ENCODE assay signal across 8 cellular contexts in genomic region chr12:113184900-113185179, GRCh38. TPM values are rescaled to one million over a fixed set of nuclear protein-coding genes. Genes with fewer than 3 reads are reported as not detected.
DNase-seq lines count a peak whose midpoint lies in the region; ATAC-seq and TF ChIP-seq lines count a peak whose summit lies in the region.

No MANE protein-coding gene starts in this region.

- H3K9ac ChIP-seq in NT2/D1 (ENCODE audit: insufficient read length, low read depth), result peak overlapping the region; percentile 99

- peaks cover 60% of the 10 kb centered on the region for H3K36me3 ChIP-seq in NT2/D1 (ENCODE audit: insufficient read depth, insufficient read length, low read length)

- H3K9me3 Mint-ChIP-seq in endothelial cell (ENCODE audit: unreplicated experiment), result no peaks in the 10 kb centered on the region

- peaks cover 6% of the 10 kb centered on the region for H3K4me1 ChIP-seq in NT2/D1 (ENCODE audit: insufficient read depth, insufficient read length)

- H3K4me1 Mint-ChIP-seq in endothelial cell (ENCODE audit: unreplicated experiment), result peaks cover 11% of the 10 kb centered on the region

- peak; percentile 82 for ATAC-seq in GM19467 (IDR thresholded peaks at IDR 0.05; ENCODE audit: unreplicated experiment)

- H3K27me3 Mint-ChIP-seq in endothelial cell (ENCODE audit: unreplicated experiment), result peaks cover 4% of the 10 kb centered on the region

- no peaks in the 10 kb centered on the region for H3K9me3 ChIP-seq in NT2/D1 (ENCODE audit: insufficient read depth, low read length)

- no peak for TF ChIP-seq CTCF in endothelial cell (IDR thresholded peaks at IDR 0.05; ENCODE audit: unreplicated experiment)

- peak overlapping the region; percentile 75 for H3K27ac Mint-ChIP-seq in endothelial cell (ENCODE audit: unreplicated experiment)

- DNase-seq in CMK (ENCODE audit: low read depth) (peak; percentile 75), HS-5 (ENCODE audit: low read depth) (peak; percentile 85), NT2/D1 (ENCODE audit: low read depth, low spot score) (peak; percentile 84), endothelial cell (ENCODE audit: low spot score) (peak; percentile 86), midbrain (lab: John Stamatoyannopoulos, UW) (peak; percentile 77)
- peak; percentile 73 for DNase-seq in activated CD8-positive, alpha-beta memory T cell treated with anti-CD3 and anti-CD28 coated beads, Interleukin-2, amount 50 U/mL, for 24 hours (ENCODE audit: extremely low read depth)
- peak; percentile 77 to 82 for DNase-seq in stimulated activated CD8-positive, alpha-beta memory T cell treated with anti-CD3 and anti-CD28 coated beads, Interleukin-15, amount 100 ng/mL, for 48 hours (ENCODE audit: low read depth in 2 of 2)

- H3K4me3 Mint-ChIP-seq in endothelial cell (ENCODE audit: unreplicated experiment), result peak overlapping the region; percentile 95

- H3K4me3 ChIP-seq in NT2/D1 (ENCODE audit: insufficient read length, low read depth), result peak overlapping the region; percentile 98

- H3K36me3 Mint-ChIP-seq in endothelial cell (ENCODE audit: low read depth, unreplicated experiment), result peaks cover 17% of the 10 kb centered on the region

- no peaks in the 10 kb centered on the region for H3K27me3 ChIP-seq in NT2/D1 (ENCODE audit: insufficient read depth, insufficient read length)

RNA-seq across cellular contexts. Expression of gene DDX54, which starts 0.4 kb away (rescaled TPM):
- total RNA-seq in endothelial cell (ENCODE audit: unreplicated experiment), result 47.5 TPM

RNA-seq across cellular contexts. Expression of gene RITA1, which starts 0.7 kb away (rescaled TPM):
- total RNA-seq in endothelial cell (ENCODE audit: unreplicated experiment), result 11.7 TPM

RNA-seq across cellular contexts. Expression of gene CFAP73, which starts 35.3 kb away (rescaled TPM):
- not detected for total RNA-seq in endothelial cell (ENCODE audit: unreplicated experiment)

RNA-seq across cellular contexts. Expression of gene TPCN1, which starts 36.4 kb away (rescaled TPM):
- 8.4 TPM for total RNA-seq in endothelial cell (ENCODE audit: unreplicated experiment)

RNA-seq across cellular contexts. Expression of gene RASAL1, which starts 49.3 kb away (rescaled TPM):
- total RNA-seq in endothelial cell (ENCODE audit: unreplicated experiment), result 0.21 TPM

Comparison
In these comparisons a context has a peak if more than half of its experiments do, and no peak if none do; other contexts are left out.
1. Peak in every context shown above with its lines: DNase-seq, ATAC-seq and H3K4me3 ChIP-seq.